In the genomic region with DNA sequence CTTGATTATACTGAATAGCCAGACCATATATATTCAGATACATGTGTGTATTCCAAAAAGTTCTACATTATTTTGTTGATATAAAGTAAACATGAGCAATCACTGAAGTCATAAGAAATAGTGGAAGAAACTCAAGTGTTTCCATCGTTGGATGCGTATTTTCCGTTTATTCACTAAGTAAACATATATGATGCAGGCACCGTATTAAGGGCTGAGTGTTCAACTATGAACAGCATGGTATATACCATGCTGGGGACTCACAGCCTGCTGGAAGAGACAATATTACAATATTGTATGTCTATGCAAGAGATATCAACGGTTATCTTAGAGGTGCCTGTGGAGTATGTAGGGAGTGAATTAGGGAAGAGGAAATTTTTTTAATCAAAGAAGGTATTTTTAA, we compare ENCODE assay signal across 8 cellular contexts. TPM values are rescaled to one million over a fixed set of nuclear protein-coding genes. Genes with fewer than 3 reads are reported as not detected.
DNase-seq lines count a peak whose midpoint lies in the region; ATAC-seq and TF ChIP-seq lines count a peak whose summit lies in the region.

No MANE protein-coding gene starts in this region.

- H3K4me3 ChIP-seq in HAP-1: peak overlapping the region; percentile 57

- H3K9me3 Mint-ChIP-seq in activated naive CD8-positive, alpha-beta T cell treated with anti-CD3 and anti-CD28 coated beads, Interleukin-2, amount 50 U/mL, for 24 hours: no peaks in the 10 kb centered on the region

- peak overlapping the region; percentile 89 for H3K4me3 Mint-ChIP-seq in activated naive CD8-positive, alpha-beta T cell treated with anti-CD3 and anti-CD28 coated beads, Interleukin-2, amount 50 U/mL, for 24 hours

- ATAC-seq in activated naive CD8-positive, alpha-beta T cell treated with anti-CD3 and anti-CD28 coated beads, Interleukin-2, amount 50 U/mL, for 24 hours: peak; percentile 20
- no peak for ATAC-seq in GM18520 (IDR thresholded peaks at IDR 0.05; ENCODE audit: unreplicated experiment)
- no peak for ATAC-seq in sciatic nerve

- in situ Hi-C loops in HAP-1 (cut with MboI; ENCODE audit: low sequenced_read_pairs): no loop called here

- peaks cover 15% of the 10 kb centered on the region for H3K36me3 Mint-ChIP-seq in activated naive CD8-positive, alpha-beta T cell treated with anti-CD3 and anti-CD28 coated beads, Interleukin-2, amount 50 U/mL, for 24 hours (ENCODE audit: low read depth)

- H3K9me3 ChIP-seq in HAP-1: no peaks in the 10 kb centered on the region

- H3K27ac ChIP-seq in 22Rv1: peak overlapping the region; percentile 87

- peak overlapping the region; percentile 94 for H3K27ac Mint-ChIP-seq in activated naive CD8-positive, alpha-beta T cell treated with anti-CD3 and anti-CD28 coated beads, Interleukin-2, amount 50 U/mL, for 24 hours

- H3K4me1 Mint-ChIP-seq in activated naive CD8-positive, alpha-beta T cell treated with anti-CD3 and anti-CD28 coated beads, Interleukin-2, amount 50 U/mL, for 24 hours: peaks cover 42% of the 10 kb centered on the region

- H3K27me3 ChIP-seq in HAP-1 (ENCODE audit: low read depth): no peaks in the 10 kb centered on the region

- intact Hi-C loops in sciatic nerve (cut with DNase I): no loop called here

- H3K36me3 ChIP-seq in HAP-1 (replicated peaks): no peaks in the 10 kb centered on the region

- no peaks in the 10 kb centered on the region for H3K27me3 Mint-ChIP-seq in activated naive CD8-positive, alpha-beta T cell treated with anti-CD3 and anti-CD28 coated beads, Interleukin-2, amount 50 U/mL, for 24 hours

- TF ChIP-seq CTCF in 22Rv1 (IDR thresholded peaks at IDR 0.05): no peak

- no peak for DNase-seq in HAP-1 (ENCODE audit: low spot score in 2 of 2)
- DNase-seq in activated naive CD8-positive, alpha-beta T cell treated with anti-CD3 and anti-CD28 coated beads, Interleukin-2, amount 50 U/mL, for 24 hours: no peak
- DNase-seq in lung microvascular endothelial cell (ENCODE audit: low read depth in 2 of 2): peak; percentile 3 to 19
- DNase-seq in sciatic nerve (ENCODE audit: low spot score): no peak
- no peak for DNase-seq in A172 (ENCODE audit: low spot score)
- DNase-seq in inferior parietal cortex (ENCODE audit: extremely low spot score): no peak

- peaks cover 5% of the 10 kb centered on the region; the same call in 1 of the 2 replicates for H3K4me1 ChIP-seq in HAP-1

RNA-seq across cellular contexts. Expression of a gene that starts 1.2 kb away (rescaled TPM):
- total RNA-seq in lung microvascular endothelial cell: 4.6 and 5.4 TPM in 2 replicates
- 16.3 TPM for total RNA-seq in sciatic nerve
- total RNA-seq in A172 (2014; rRNA removed; shearing (Covaris generic)): 5.9 and 6.9 TPM in 2 replicates

Comparison
In these comparisons a context has a peak if more than half of its experiments do, and no peak if none do; other contexts are left out.
1. DNase-seq: peak in lung microvascular endothelial cell (2 of 2); none in HAP-1 (0 of 2), activated naive CD8-positive, alpha-beta T cell treated with anti-CD3 and anti-CD28 coated beads, Interleukin-2, amount 50 U/mL, for 24 hours (single experiment), sciatic nerve (single experiment), A172 (single experiment) and inferior parietal cortex (single experiment).